ENCODE assay signal across 8 cellular contexts in the genomic region with DNA sequence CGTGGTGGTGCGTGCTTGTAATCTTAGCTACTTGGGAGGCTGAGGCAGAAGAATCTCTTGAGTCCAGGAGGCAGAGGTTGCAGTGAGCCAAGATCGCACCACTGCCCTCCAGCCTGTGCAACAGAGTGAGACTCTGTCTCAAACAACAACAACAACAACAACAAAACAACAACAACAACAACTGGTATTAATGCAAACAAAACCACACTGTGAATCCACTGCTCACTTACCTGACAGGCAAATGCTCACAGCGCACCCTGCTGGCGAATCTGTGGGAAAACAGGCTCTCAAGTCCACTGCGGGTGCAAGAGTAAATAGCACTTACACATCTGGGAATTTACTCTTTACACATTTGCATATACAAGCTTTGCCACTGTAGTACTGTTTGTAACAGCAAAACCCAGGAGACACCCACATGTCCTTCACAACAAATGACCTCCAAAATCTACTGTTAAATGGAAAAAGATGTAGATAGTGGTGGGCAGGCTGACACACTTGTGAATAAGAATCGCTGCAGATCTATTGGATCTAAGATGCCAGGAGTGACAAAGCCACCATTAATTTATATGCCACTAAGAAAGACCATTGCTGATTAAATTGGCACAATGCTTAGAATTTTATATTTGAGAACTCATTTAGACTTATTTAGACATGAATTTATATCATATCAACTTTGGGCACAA. TPM values are rescaled to one million over a fixed set of nuclear protein-coding genes. Genes with fewer than 3 reads are reported as not detected.
DNase-seq lines count a peak whose midpoint lies in the region; ATAC-seq and TF ChIP-seq lines count a peak whose summit lies in the region.

No MANE protein-coding gene starts in this region.

- H3K4me1 Mint-ChIP-seq in IgD-negative memory B cell (peaks cover 28 to 34% (median 29%) of the 10 kb centered on the region in 3 donors), natural killer cell (peaks cover 13 to 25% of the 10 kb centered on the region in 2 donors)
- H3K4me1 Mint-ChIP-seq in stimulated activated naive B cell treated with anti-CD40 and anti-IgM and Interleukin-4, amounts not matched to agents 10 μg/mL and 1 μg/mL and 100 μg/mL, for 72 hours = peaks cover 22 to 38% of the 10 kb centered on the region in 2 donors

- TF ChIP-seq EP300 in esophagus muscularis mucosa (IDR thresholded peaks at IDR 0.05) = no peak

- no peaks in the 10 kb centered on the region for H3K4me1 ChIP-seq in esophagus muscularis mucosa

- H3K36me3 Mint-ChIP-seq in IgD-negative memory B cell = peaks cover 6% of the 10 kb centered on the region
- peaks cover 15% of the 10 kb centered on the region for H3K36me3 Mint-ChIP-seq in natural killer cell
- H3K36me3 Mint-ChIP-seq in stimulated activated naive B cell treated with anti-CD40 and anti-IgM and Interleukin-4, amounts not matched to agents 10 μg/mL and 1 μg/mL and 100 μg/mL, for 72 hours = peaks cover 14 to 39% of the 10 kb centered on the region in 2 donors

- 37% methylated on average over 7 of the region's 7 CpGs for WGBS in esophagus muscularis mucosa

- peak; percentile 59 for DNase-seq in DMS79 treated with DMSO at 0.1 percent for 48 hours (lab: John Stamatoyannopoulos, UW)
- peak; percentile 64 for DNase-seq in activated T-cell treated with anti-CD3 and anti-CD28 coated beads for 48 hours (ENCODE audit: low read depth)
- DNase-seq in esophagus muscularis mucosa (ENCODE audit: extremely low spot score) = peak; percentile 92
- DNase-seq in natural killer cell = peak; percentile 66
- DNase-seq in stimulated activated naive B cell treated with anti-CD40 and anti-IgM and Interleukin-4, amounts not matched to agents 10 μg/mL and 1 μg/mL and 100 μg/mL, for 72 hours = peak; percentile 46

- intact Hi-C loops in esophagus muscularis mucosa (cut with DNase I) = loop anchor here (1.0 kb wide), 1 partner anchor 124 kb away; no protein-coding TSS in a partner anchor
- intact Hi-C loops in natural killer cell (cut with micrococcal nuclease) = loop anchor here (1.0 to 2.0 kb wide), 2 partner anchors 45 to 124 kb away; a partner anchor contains a TSS

- no peak overlapping the region for H3K4me3 ChIP-seq in esophagus muscularis mucosa

- H3K27me3 Mint-ChIP-seq in IgD-negative memory B cell (peaks cover 5% of the 10 kb centered on the region), natural killer cell (ENCODE audit: low read depth in 2 of 2) (peaks cover 12 to 26% of the 10 kb centered on the region in 2 donors)
- no peaks in the 10 kb centered on the region for H3K27me3 Mint-ChIP-seq in stimulated activated naive B cell treated with anti-CD40 and anti-IgM and Interleukin-4, amounts not matched to agents 10 μg/mL and 1 μg/mL and 100 μg/mL, for 72 hours

- TF ChIP-seq CTCF in esophagus muscularis mucosa (IDR thresholded peaks at IDR 0.05) = peak; percentile 76 to 83 (median 81)
- TF ChIP-seq CTCF in natural killer cell (IDR thresholded peaks at IDR 0.05) = peak; percentile 83

- peak overlapping the region; percentile 8 to 52 (median 26) for H3K27ac Mint-ChIP-seq in IgD-negative memory B cell
- H3K27ac Mint-ChIP-seq in natural killer cell = no peak overlapping the region
- no peak overlapping the region for H3K27ac Mint-ChIP-seq in stimulated activated naive B cell treated with anti-CD40 and anti-IgM and Interleukin-4, amounts not matched to agents 10 μg/mL and 1 μg/mL and 100 μg/mL, for 72 hours

- H3K9me3 Mint-ChIP-seq in IgD-negative memory B cell (no peaks in the 10 kb centered on the region), natural killer cell (no peaks in the 10 kb centered on the region)
- peaks cover 0 to 2% of the 10 kb centered on the region in 2 donors for H3K9me3 Mint-ChIP-seq in stimulated activated naive B cell treated with anti-CD40 and anti-IgM and Interleukin-4, amounts not matched to agents 10 μg/mL and 1 μg/mL and 100 μg/mL, for 72 hours

- peaks cover 12 to 41% (median 32%) of the 10 kb centered on the region in 4 donors for H3K36me3 ChIP-seq in esophagus muscularis mucosa

- H3K9me3 ChIP-seq in esophagus muscularis mucosa = no peaks in the 10 kb centered on the region

- H3K27me3 ChIP-seq in esophagus muscularis mucosa = no peaks in the 10 kb centered on the region

- no peak overlapping the region for H3K27ac ChIP-seq in esophagus muscularis mucosa (replicated peaks in 1 of 4)

- TF ChIP-seq POLR2A in esophagus muscularis mucosa (IDR thresholded peaks at IDR 0.05; ENCODE audit: low read depth) = no peak

- H3K4me3 Mint-ChIP-seq in IgD-negative memory B cell = no peak overlapping the region
- H3K4me3 Mint-ChIP-seq in natural killer cell = no peak overlapping the region
- no peak overlapping the region for H3K4me3 Mint-ChIP-seq in stimulated activated naive B cell treated with anti-CD40 and anti-IgM and Interleukin-4, amounts not matched to agents 10 μg/mL and 1 μg/mL and 100 μg/mL, for 72 hours

- ATAC-seq in natural killer cell (peak; percentile 70 to 73 (median 70)), HG02798 (IDR thresholded peaks at IDR 0.05; ENCODE audit: poor library complexity, unreplicated experiment) (no peak)
- ATAC-seq in stimulated activated naive B cell treated with anti-CD40 and anti-IgM and Interleukin-4, amounts not matched to agents 10 μg/mL and 1 μg/mL and 100 μg/mL, for 72 hours (replicated peaks) = peak; percentile 49 to 53

TF ChIP-seq in PFSK-1, 5 proteins besides CTCF, POLR2A, EP300 and RAD21:
- TF ChIP-seq TAF1 (IDR thresholded peaks at IDR 0.05; ENCODE audit: borderline replicate concordance, insufficient read depth, low read length) = 0 out of 2 replicates have a peak, but pooled peaks have one; percentile 20
- TF ChIP-seq FOXP2 (optimal IDR thresholded peaks at IDR 0.05; ENCODE audit: borderline replicate concordance, extremely low read depth, extremely low read length, insufficient read depth) = peak; percentile 90
- TF ChIP-seq, protein P1, sequence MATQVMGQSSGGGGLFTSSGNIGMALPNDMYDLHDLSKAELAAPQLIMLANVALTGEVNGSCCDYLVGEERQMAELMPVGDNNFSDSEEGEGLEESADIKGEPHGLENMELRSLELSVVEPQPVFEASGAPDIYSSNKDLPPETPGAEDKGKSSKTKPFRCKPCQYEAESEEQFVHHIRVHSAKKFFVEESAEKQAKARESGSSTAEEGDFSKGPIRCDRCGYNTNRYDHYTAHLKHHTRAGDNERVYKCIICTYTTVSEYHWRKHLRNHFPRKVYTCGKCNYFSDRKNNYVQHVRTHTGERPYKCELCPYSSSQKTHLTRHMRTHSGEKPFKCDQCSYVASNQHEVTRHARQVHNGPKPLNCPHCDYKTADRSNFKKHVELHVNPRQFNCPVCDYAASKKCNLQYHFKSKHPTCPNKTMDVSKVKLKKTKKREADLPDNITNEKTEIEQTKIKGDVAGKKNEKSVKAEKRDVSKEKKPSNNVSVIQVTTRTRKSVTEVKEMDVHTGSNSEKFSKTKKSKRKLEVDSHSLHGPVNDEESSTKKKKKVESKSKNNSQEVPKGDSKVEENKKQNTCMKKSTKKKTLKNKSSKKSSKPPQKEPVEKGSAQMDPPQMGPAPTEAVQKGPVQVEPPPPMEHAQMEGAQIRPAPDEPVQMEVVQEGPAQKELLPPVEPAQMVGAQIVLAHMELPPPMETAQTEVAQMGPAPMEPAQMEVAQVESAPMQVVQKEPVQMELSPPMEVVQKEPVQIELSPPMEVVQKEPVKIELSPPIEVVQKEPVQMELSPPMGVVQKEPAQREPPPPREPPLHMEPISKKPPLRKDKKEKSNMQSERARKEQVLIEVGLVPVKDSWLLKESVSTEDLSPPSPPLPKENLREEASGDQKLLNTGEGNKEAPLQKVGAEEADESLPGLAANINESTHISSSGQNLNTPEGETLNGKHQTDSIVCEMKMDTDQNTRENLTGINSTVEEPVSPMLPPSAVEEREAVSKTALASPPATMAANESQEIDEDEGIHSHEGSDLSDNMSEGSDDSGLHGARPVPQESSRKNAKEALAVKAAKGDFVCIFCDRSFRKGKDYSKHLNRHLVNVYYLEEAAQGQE (IDR thresholded peaks at IDR 0.05; ENCODE audit: insufficient read depth in 1 of 2, low read depth in 2 of 2, low read length in 2 of 2) = no peak
TF ChIP-seq in PFSK-1: peak in this region for 2.

RNA-seq across cellular contexts. Expression of a gene that starts 29.3 kb away (rescaled TPM):
- polyA plus RNA-seq in IgD-negative memory B cell = 112 TPM
- 119 TPM for polyA plus RNA-seq in PFSK-1 (2012; ENCODE audit: insufficient read length, low read depth)
- total RNA-seq in esophagus muscularis mucosa (10 to 100 TPM; 33.6 to 62.4 (median 43.6) TPM), natural killer cell (10 to 100 TPM; 53.9 to 69.0 (median 66.2) TPM)

RNA-seq across cellular contexts. Expression of a gene that starts 44.5 kb away (rescaled TPM):
- 36.1 TPM for polyA plus RNA-seq in IgD-negative memory B cell
- polyA plus RNA-seq in PFSK-1 (2012; ENCODE audit: insufficient read length, low read depth) = 322 TPM
- total RNA-seq in esophagus muscularis mucosa = 10 to 100 TPM; 84.3 to 99.2 (median 89.8) TPM
- 10 to 100 TPM; 74.6 to 76.4 (median 75.4) TPM for total RNA-seq in natural killer cell

RNA-seq across cellular contexts. Expression of a gene that starts 53.9 kb away (rescaled TPM):
- 0.15 TPM for polyA plus RNA-seq in IgD-negative memory B cell
- not detected for polyA plus RNA-seq in PFSK-1 (2012; ENCODE audit: insufficient read length, low read depth)
- 1 to 10 TPM; 4.7 to 8.1 (median 6.2) TPM for total RNA-seq in esophagus muscularis mucosa
- 1 to 10 TPM; 1.1 to 2.2 (median 1.5) TPM for total RNA-seq in natural killer cell

Comparison
In these comparisons a context has a peak if more than half of its experiments do, and no peak if none do; other contexts are left out.
1. H3K27ac Mint-ChIP-seq: peak in IgD-negative memory B cell (3 of 3); none in natural killer cell (0 of 2) and stimulated activated naive B cell treated with anti-CD40 and anti-IgM and Interleukin-4, amounts not matched to agents 10 μg/mL and 1 μg/mL and 100 μg/mL, for 72 hours (single experiment).
2. Peak in every context shown above with its lines, with median percentiles within 50 percentile points of each other: DNase-seq.